8 cellular contexts compared by ENCODE assay signal in the genomic region with DNA sequence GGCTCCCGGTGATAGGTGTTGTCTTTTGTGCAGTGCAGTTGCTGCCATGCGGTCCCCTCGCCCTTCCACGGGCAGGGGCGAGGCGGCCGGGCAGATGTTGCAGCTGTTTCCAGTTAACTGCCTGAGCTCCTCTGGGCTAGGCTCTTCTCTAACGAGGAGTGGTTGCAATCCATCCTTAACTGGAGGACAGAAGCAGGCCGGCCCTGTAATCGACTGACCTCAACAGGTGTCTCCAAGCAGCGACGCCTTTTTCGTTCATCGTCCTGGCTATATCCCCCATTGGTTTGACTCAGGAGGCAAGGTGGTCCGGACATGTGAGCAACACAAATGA. TPM values are rescaled to one million over a fixed set of nuclear protein-coding genes. Genes with fewer than 3 reads are reported as not detected.
DNase-seq lines count a peak whose midpoint lies in the region; ATAC-seq and TF ChIP-seq lines count a peak whose summit lies in the region.

No MANE protein-coding gene starts in this region.

- DNase-seq in NCI-H146 (lab: John Stamatoyannopoulos, UW) (peak; percentile 82), NCI-H146 treated with DMSO at 0.1 percent for 48 hours (lab: John Stamatoyannopoulos, UW; ENCODE audit: unreplicated experiment) (no peak), NCI-H774 (lab: John Stamatoyannopoulos, UW) (peak; percentile 29), dorsolateral prefrontal cortex (peak in 2 of 10 donors; percentile 21 to 38), natural killer cell (no peak), NOMO-1 (lab: John Stamatoyannopoulos, UW; ENCODE audit: unreplicated experiment in 2 of 2) (no peak), T-helper 9 cell (no peak)

- peak overlapping the region; percentile 94 for H3K4me3 Mint-ChIP-seq in natural killer cell

- no peaks in the 10 kb centered on the region for H3K36me3 Mint-ChIP-seq in natural killer cell

- peak in 1 of 56 donors; percentile 12 for TF ChIP-seq CTCF in dorsolateral prefrontal cortex (IDR thresholded peaks at IDR 0.05 in 54 of 56, conservative IDR thresholded peaks at IDR 0.05 in 2 of 56; ENCODE audit: low read depth in 1 of 56, partially characterized antibody in 56 of 56)
- TF ChIP-seq CTCF in natural killer cell (IDR thresholded peaks at IDR 0.05): no peak

- no peaks in the 10 kb centered on the region for H3K27me3 Mint-ChIP-seq in natural killer cell (ENCODE audit: low read depth in 2 of 2)

- intact Hi-C loops in dorsolateral prefrontal cortex (cut with DNase I): loop anchor here in 1 of 2 donors (5.0 kb wide), 2 partner anchors 394 to 764 kb away; partner anchors contain the start of gene TPT1
- intact Hi-C loops in natural killer cell (cut with micrococcal nuclease): loop anchor here (5.0 to 10.0 kb wide), 2 partner anchors 96 to 1583 kb away; partner anchors contain the start of gene EPSTI1

- H3K27ac Mint-ChIP-seq in natural killer cell: peak overlapping the region; percentile 89 to 95

- peak overlapping the region; percentile 55 to 100 (median 89) for H3K4me3 ChIP-seq in dorsolateral prefrontal cortex

- no peaks in the 10 kb centered on the region for H3K9me3 Mint-ChIP-seq in natural killer cell

- H3K27me3 ChIP-seq in dorsolateral prefrontal cortex: no peaks in the 10 kb centered on the region

- H3K4me1 Mint-ChIP-seq in natural killer cell: peaks cover 27 to 37% of the 10 kb centered on the region in 2 donors

- peak overlapping the region; percentile 70 to 99 (median 97) for H3K27ac ChIP-seq in dorsolateral prefrontal cortex

- ATAC-seq in natural killer cell (no peak), GM21381 (IDR thresholded peaks at IDR 0.05; ENCODE audit: unreplicated experiment) (no peak)

RNA-seq across cellular contexts. Expression of gene TSC22D1, which starts 1.9 kb away (rescaled TPM):
- 100 to 1,000 TPM; 179 to 705 (median 421) TPM for total RNA-seq in dorsolateral prefrontal cortex
- total RNA-seq in natural killer cell: 10 to 100 TPM; 44.3 to 54.4 (median 44.6) TPM

Comparison
In these comparisons a context has a peak if more than half of its experiments do, and no peak if none do; other contexts are left out.
1. DNase-seq: peak in NCI-H146 (single experiment) and NCI-H774 (single experiment); none in NCI-H146 treated with DMSO at 0.1 percent for 48 hours (single experiment), natural killer cell (single experiment), NOMO-1 (0 of 2) and T-helper 9 cell (single experiment).